15 cellular contexts compared by ENCODE assay signal in genomic region chr1:1926346-1926811, GRCh38. TPM values are rescaled to one million over a fixed set of nuclear protein-coding genes. Genes with fewer than 3 reads are reported as not detected.
"Had no signal": no experiment of that assay in that cellular context is flagged by ENCODE, and none has a peak within 500 bp of the region (broad histone marks: within the 10 kb centered on the region; RNA-seq: fewer than 3 reads in every experiment).

No MANE protein-coding gene starts in this region.

- H3K36me3 Mint-ChIP-seq: activated CD4-positive, alpha-beta memory T cell treated with anti-CD3 and anti-CD28 coated beads for 36 hours; activated naive CD8-positive, alpha-beta T cell treated with anti-CD3 and anti-CD28 coated beads, Interleukin-2, amount 10 ng/mL, durations not matched to agents 7 days and 5 days; natural killer cell had no signal

- DNase-seq: activated CD4-positive, alpha-beta memory T cell treated with anti-CD3 and anti-CD28 coated beads for 36 hours; activated naive CD4-positive, alpha-beta T cell treated with Interleukin-2 at 50 U/mL for 16 hours; activated naive CD8-positive, alpha-beta T cell treated with anti-CD3 and anti-CD28 coated beads, Interleukin-2, amount 10 ng/mL, durations not matched to agents 7 days and 5 days; activated T-cell treated with anti-CD3 and anti-CD28 coated beads, Interleukin-2, amount 50 U/mL, for 24 hours; amygdala; head of caudate nucleus; natural killer cell; stimulated activated CD8-positive, alpha-beta memory T cell treated with anti-CD3 and anti-CD28 coated beads, Interleukin-4, amount 100 ng/mL, for 48 hours; stimulated activated naive CD4-positive, alpha-beta T cell had no signal

- H3K9me3 Mint-ChIP-seq: activated CD4-positive, alpha-beta memory T cell treated with anti-CD3 and anti-CD28 coated beads for 36 hours; activated naive CD8-positive, alpha-beta T cell treated with anti-CD3 and anti-CD28 coated beads, Interleukin-2, amount 10 ng/mL, durations not matched to agents 7 days and 5 days; activated T-cell treated with anti-CD3 and anti-CD28 coated beads, Interleukin-2, amount 50 U/mL, for 24 hours; activated T-helper 2 cell treated with anti-CD3 and anti-CD28 coated beads, Interferon-gamma antibody, Interleukin-2, Interleukin-4, amounts not matched to agents 10 μg/mL and 5 μg/mL and 100 μg/mL, durations not matched to agents 14 hours and 24 hours and 36 hours; natural killer cell had no signal

- ATAC-seq: body of pancreas, natural killer cell, pancreas had no signal

- H3K4me3 Mint-ChIP-seq: activated CD4-positive, alpha-beta memory T cell treated with anti-CD3 and anti-CD28 coated beads for 36 hours; activated naive CD8-positive, alpha-beta T cell treated with anti-CD3 and anti-CD28 coated beads, Interleukin-2, amount 10 ng/mL, durations not matched to agents 7 days and 5 days; activated T-cell treated with anti-CD3 and anti-CD28 coated beads, Interleukin-2, amount 50 U/mL, for 24 hours; natural killer cell had no signal

- H3K27me3 Mint-ChIP-seq: activated CD4-positive, alpha-beta memory T cell treated with anti-CD3 and anti-CD28 coated beads for 36 hours; activated naive CD8-positive, alpha-beta T cell treated with anti-CD3 and anti-CD28 coated beads, Interleukin-2, amount 10 ng/mL, durations not matched to agents 7 days and 5 days; activated T-cell treated with anti-CD3 and anti-CD28 coated beads, Interleukin-2, amount 50 U/mL, for 24 hours had no signal

- H3K4me1 Mint-ChIP-seq: activated naive CD8-positive, alpha-beta T cell treated with anti-CD3 and anti-CD28 coated beads, Interleukin-2, amount 10 ng/mL, durations not matched to agents 7 days and 5 days; natural killer cell had no signal

- H3K27ac Mint-ChIP-seq: activated CD4-positive, alpha-beta memory T cell treated with anti-CD3 and anti-CD28 coated beads for 36 hours; activated naive CD8-positive, alpha-beta T cell treated with anti-CD3 and anti-CD28 coated beads, Interleukin-2, amount 10 ng/mL, durations not matched to agents 7 days and 5 days; activated T-cell treated with anti-CD3 and anti-CD28 coated beads, Interleukin-2, amount 50 U/mL, for 24 hours; activated T-helper 2 cell treated with anti-CD3 and anti-CD28 coated beads, Interferon-gamma antibody, Interleukin-2, Interleukin-4, amounts not matched to agents 10 μg/mL and 5 μg/mL and 100 μg/mL, durations not matched to agents 14 hours and 24 hours and 36 hours; natural killer cell had no signal

RNA-seq across cellular contexts. Expression of gene TMEM52, which starts 7.3 kb away (rescaled TPM):
- total RNA-seq: activated naive CD8-positive, alpha-beta T cell treated with anti-CD3 and anti-CD28 coated beads, Interleukin-2, amount 10 ng/mL, durations not matched to agents 7 days and 5 days; T-helper 2 cell treated with Interferon-gamma antibody and Interleukin-4, amounts not matched to agents 100 ng/mL and 5 ng/mL, for 36 hours; urinary bladder had no signal

RNA-seq across cellular contexts. Expression of gene CALML6, which starts 11.3 kb away (rescaled TPM):
- total RNA-seq: frontal cortex had no signal
